ENCODE assay signal across 8 cellular contexts in genomic region chr10:73998623-73999622, GRCh38. TPM values are rescaled to one million over a fixed set of nuclear protein-coding genes. Genes with fewer than 3 reads are reported as not detected.
DNase-seq lines count a peak whose midpoint lies in the region; ATAC-seq and TF ChIP-seq lines count a peak whose summit lies in the region.

No MANE protein-coding gene starts in this region.

- H3K27ac ChIP-seq in mesenchymal stem cell (ENCODE audit: low read length, poor library complexity, severe bottlenecking) (peak overlapping the region; percentile 87), testis (peak overlapping the region; percentile 45 to 93)

- TF ChIP-seq CTCF in endothelial cell (IDR thresholded peaks at IDR 0.05; ENCODE audit: unreplicated experiment) = no peak
- peak; percentile 7 to 31 (median 25) for TF ChIP-seq CTCF in testis (IDR thresholded peaks at IDR 0.05)

- H3K36me3 ChIP-seq in mesenchymal stem cell (ENCODE audit: control insufficient read depth in 1 of 2, insufficient read depth in 2 of 2, low read depth in 1 of 2, low read length in 2 of 2) (peaks cover 0 to 17% of the 10 kb centered on the region in 2 experiments), testis (ENCODE audit: low read depth, missing control alignments) (no peaks in the 10 kb centered on the region)

- H2AFZ ChIP-seq in mesenchymal stem cell (ENCODE audit: low read depth, low read length) = no peak overlapping the region

- DNase-seq in EH (ENCODE audit: low read depth) = peak; percentile 89
- no peak for DNase-seq in Jurkat, Clone E6-1 (ENCODE audit: low read depth, low spot score)
- DNase-seq in activated CD4-positive, alpha-beta T cell treated with anti-CD3 and anti-CD28 coated beads, Interleukin-2, amount 10 ng/mL, durations not matched to agents 24 days and 14 days = peak; percentile 70
- DNase-seq in endothelial cell (ENCODE audit: low spot score) = peak; percentile 71
- DNase-seq in mesenchymal stem cell = peak; percentile 88
- peak; percentile 70 for DNase-seq in testis
- DNase-seq in NK-92 treated with Interleukin-12 subunit alpha and Interleukin-12 subunit beta, amount 100 ng/mL, for 24 hours (lab: John Stamatoyannopoulos, UW) = no peak

- H4K91ac ChIP-seq in mesenchymal stem cell (ENCODE audit: low read length) = peak overlapping the region; percentile 77

- peak overlapping the region; percentile 57 for H3K4me2 ChIP-seq in mesenchymal stem cell (ENCODE audit: low read length, poor library complexity, severe bottlenecking)

- H3K18ac ChIP-seq in mesenchymal stem cell (ENCODE audit: low read depth in 1 of 2, low read length in 2 of 2) = peak overlapping the region; percentile 65 to 95

- H3K4me1 Mint-ChIP-seq in activated CD4-positive, alpha-beta T cell treated with anti-CD3 and anti-CD28 coated beads, Interleukin-2, amount 10 ng/mL, durations not matched to agents 24 days and 14 days = peaks cover 49% of the 10 kb centered on the region
- H3K4me1 Mint-ChIP-seq in endothelial cell (ENCODE audit: unreplicated experiment) = peaks cover 32% of the 10 kb centered on the region

- peak overlapping the region; percentile 66 to 72 for H3K4ac ChIP-seq in mesenchymal stem cell (ENCODE audit: low read depth in 1 of 2, low read length in 2 of 2)

- TF ChIP-seq POLR2A in testis (IDR thresholded peaks at IDR 0.05) = no peak

- H3K27me3 ChIP-seq in mesenchymal stem cell (ENCODE audit: control insufficient read depth in 1 of 2, insufficient read depth in 1 of 2, low read length in 2 of 2) = no peaks in the 10 kb centered on the region
- no peaks in the 10 kb centered on the region for H3K27me3 ChIP-seq in testis

- peak overlapping the region; percentile 42 for H2BK120ac ChIP-seq in mesenchymal stem cell (ENCODE audit: low read depth, low read length)

- peak overlapping the region; percentile 75; the same call in 1 of the 2 replicates for H3K4me3 ChIP-seq in Jurkat, Clone E6-1 (ENCODE audit: low read length)
- H3K4me3 ChIP-seq in mesenchymal stem cell (ENCODE audit: insufficient read depth in 1 of 2, low read depth in 1 of 2, low read length in 2 of 2) = peak overlapping the region; percentile 85 to 99
- peak overlapping the region; percentile 83 to 98 for H3K4me3 ChIP-seq in testis

- peak overlapping the region; percentile 87 to 96 for H3K14ac ChIP-seq in mesenchymal stem cell (ENCODE audit: low read length in 2 of 2)

- H2BK12ac ChIP-seq in mesenchymal stem cell (ENCODE audit: low read length in 2 of 2) = peak overlapping the region in 1 of 2 experiments; percentile 75

- H2BK5ac ChIP-seq in mesenchymal stem cell (ENCODE audit: low read depth, low read length, poor library complexity, severe bottlenecking) = peak overlapping the region; percentile 81

- no peaks in the 10 kb centered on the region for H3K9me3 Mint-ChIP-seq in activated CD4-positive, alpha-beta T cell treated with anti-CD3 and anti-CD28 coated beads, Interleukin-2, amount 10 ng/mL, durations not matched to agents 24 days and 14 days
- no peaks in the 10 kb centered on the region for H3K9me3 Mint-ChIP-seq in endothelial cell (ENCODE audit: unreplicated experiment)

- no peaks in the 10 kb centered on the region for H3K79me1 ChIP-seq in mesenchymal stem cell (replicated peaks; ENCODE audit: low read length, poor library complexity, severe bottlenecking)

- peak overlapping the region; percentile 73 for H2BK15ac ChIP-seq in mesenchymal stem cell (ENCODE audit: low read depth, poor library complexity, severe bottlenecking)

- H3K9me3 ChIP-seq in mesenchymal stem cell (ENCODE audit: control insufficient read depth, low read length) = no peaks in the 10 kb centered on the region
- no peaks in the 10 kb centered on the region for H3K9me3 ChIP-seq in testis

- intact Hi-C loops in activated CD4-positive, alpha-beta T cell treated with anti-CD3 and anti-CD28 coated beads, Interleukin-2, amount 10 ng/mL, durations not matched to agents 24 days and 14 days (cut with micrococcal nuclease) = loop anchor here (1.0 to 5.0 kb wide), 3 partner anchors 42 to 152 kb away; partner anchors contain the start of gene ADK
- intact Hi-C loops in testis (cut with DNase I; ENCODE audit: low total_unique reads) = no loop called here

- peak overlapping the region; percentile 94 for H3K4me3 Mint-ChIP-seq in activated CD4-positive, alpha-beta T cell treated with anti-CD3 and anti-CD28 coated beads, Interleukin-2, amount 10 ng/mL, durations not matched to agents 24 days and 14 days
- H3K4me3 Mint-ChIP-seq in endothelial cell (ENCODE audit: unreplicated experiment) = peak overlapping the region; percentile 99

- peak overlapping the region in 1 of 2 experiments; percentile 61 for H3K23ac ChIP-seq in mesenchymal stem cell (ENCODE audit: low read length in 2 of 2)

- peak overlapping the region; percentile 99 for H3K9ac ChIP-seq in mesenchymal stem cell (ENCODE audit: low read length)

- H3K27ac Mint-ChIP-seq in activated CD4-positive, alpha-beta T cell treated with anti-CD3 and anti-CD28 coated beads, Interleukin-2, amount 10 ng/mL, durations not matched to agents 24 days and 14 days = peak overlapping the region; percentile 87
- H3K27ac Mint-ChIP-seq in endothelial cell (ENCODE audit: unreplicated experiment) = peak overlapping the region; percentile 97

- no peak overlapping the region for H4K8ac ChIP-seq in mesenchymal stem cell (ENCODE audit: low read length)

- H2AK5ac ChIP-seq in mesenchymal stem cell (ENCODE audit: low read length, severe bottlenecking) = peak overlapping the region; percentile 50

- peaks cover 6% of the 10 kb centered on the region for H3K4me1 ChIP-seq in mesenchymal stem cell (ENCODE audit: control insufficient read depth, insufficient read depth, low read depth, low read length)
- no peaks in the 10 kb centered on the region for H3K4me1 ChIP-seq in testis

- peaks cover 15% of the 10 kb centered on the region for H3K36me3 Mint-ChIP-seq in activated CD4-positive, alpha-beta T cell treated with anti-CD3 and anti-CD28 coated beads, Interleukin-2, amount 10 ng/mL, durations not matched to agents 24 days and 14 days (ENCODE audit: low read depth)
- H3K36me3 Mint-ChIP-seq in endothelial cell (ENCODE audit: low read depth, unreplicated experiment) = peaks cover 13% of the 10 kb centered on the region

- ATAC-seq in HG03039 (IDR thresholded peaks at IDR 0.05; ENCODE audit: unreplicated experiment) = no peak

- no peaks in the 10 kb centered on the region for H3K27me3 Mint-ChIP-seq in activated CD4-positive, alpha-beta T cell treated with anti-CD3 and anti-CD28 coated beads, Interleukin-2, amount 10 ng/mL, durations not matched to agents 24 days and 14 days
- H3K27me3 Mint-ChIP-seq in endothelial cell (ENCODE audit: unreplicated experiment) = peaks cover 17% of the 10 kb centered on the region

- under 1% methylated on average over 33 of the region's 36 CpGs for WGBS in mesenchymal stem cell
- WGBS in testis, 2 donors = 1% methylated on average over 28 to 36 of the region's 36 CpGs

RNA-seq across cellular contexts. Expression of gene VCL, which starts 1.0 kb away (rescaled TPM):
- 10.5 TPM for polyA plus RNA-seq in Jurkat, Clone E6-1 (2012; ENCODE audit: insufficient read depth, insufficient read length)
- 26.1 and 26.8 TPM in 2 replicates for total RNA-seq in activated CD4-positive, alpha-beta T cell treated with anti-CD3 and anti-CD28 coated beads, Interleukin-2, amount 10 ng/mL, durations not matched to agents 24 days and 14 days
- total RNA-seq in endothelial cell (ENCODE audit: unreplicated experiment) (200 TPM), testis (100 to 1,000 TPM; 267 to 272 TPM)
- 216 TPM for polyA plus RNA-seq in mesenchymal stem cell (2013, experiment 1 of 2)
- polyA plus RNA-seq in mesenchymal stem cell (2013, experiment 2 of 2) = 211 TPM
- polyA plus RNA-seq in testis (ENCODE audit: insufficient read depth, low read depth, low replicate concordance) = 106 TPM

Comparison
In these comparisons a context has a peak if more than half of its experiments do, and no peak if none do; other contexts are left out.
1. DNase-seq: peak in EH (single experiment), activated CD4-positive, alpha-beta T cell treated with anti-CD3 and anti-CD28 coated beads, Interleukin-2, amount 10 ng/mL, durations not matched to agents 24 days and 14 days (single experiment), endothelial cell (single experiment), mesenchymal stem cell (single experiment) and testis (single experiment); none in Jurkat, Clone E6-1 (single experiment) and NK-92 treated with Interleukin-12 subunit alpha and Interleukin-12 subunit beta, amount 100 ng/mL, for 24 hours (single experiment).
2. Peak in every context shown above with its lines, with median percentiles within 50 percentile points of each other: H3K4me3 ChIP-seq.